Comparison of ENCODE assay signal across 22 cellular contexts in the genomic region with DNA sequence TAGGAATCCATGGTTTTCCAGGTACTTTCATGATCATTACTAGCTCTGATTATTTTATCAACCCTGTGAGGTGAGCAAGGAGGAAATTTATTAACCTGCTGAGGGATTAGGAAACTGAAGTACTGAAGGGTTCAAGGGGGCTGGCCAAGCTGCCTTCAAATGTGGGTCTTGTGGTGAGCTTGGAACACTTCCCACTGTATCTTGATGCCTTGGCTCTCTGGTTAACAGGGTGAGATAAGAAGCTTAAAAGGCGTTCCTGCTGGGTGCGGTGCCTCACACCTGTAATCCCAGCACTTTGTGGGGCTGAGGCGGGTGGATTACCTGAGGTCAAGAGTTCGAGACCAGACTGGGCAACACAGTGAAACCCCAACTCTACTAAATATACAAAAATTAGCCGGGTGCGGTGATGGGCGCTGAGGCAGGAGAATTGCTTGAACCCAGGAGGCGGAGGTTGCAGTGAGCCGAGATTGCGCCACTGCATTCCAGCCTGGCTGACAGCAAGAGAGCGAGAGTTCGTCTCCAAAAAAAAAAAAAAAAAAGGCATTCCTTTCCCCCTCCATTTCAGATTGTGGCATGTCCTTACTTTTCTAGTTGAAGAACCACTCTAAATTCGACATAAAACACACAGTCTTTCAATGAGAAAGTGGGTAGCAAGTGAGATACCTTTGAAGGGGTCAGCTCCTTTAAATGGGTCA.
A peak's percentile ranks its signal among the peaks of the same experiment; 100 is the strongest.
DNase-seq lines count a peak whose midpoint lies in the region; ATAC-seq, FAIRE-seq and TF ChIP-seq lines count a peak whose summit lies in the region.
"Had no signal": no experiment of that assay in that cellular context is flagged by ENCODE, and none has a peak within 500 bp of the region (broad histone marks: within the 10 kb centered on the region; RNA-seq: fewer than 3 reads in every experiment).

No MANE protein-coding gene starts in this region.

- H3K4me1 ChIP-seq in kidney (ENCODE audit: control insufficient read depth in 1 of 2, insufficient read depth in 1 of 2, low read depth in 1 of 2, low read length in 2 of 2) (no peaks in the 10 kb centered on the region), subcutaneous abdominal adipose tissue (ENCODE audit: control insufficient read depth in 5 of 5, insufficient read depth in 5 of 5, low read length in 5 of 5) (peaks cover 8 to 36% (median 31%) of the 10 kb centered on the region in 5 donors)
- H3K4me1 ChIP-seq: HAP-1 had no signal

- H3K9me3 ChIP-seq in kidney (ENCODE audit: control insufficient read depth in 1 of 2, low read length in 2 of 2) (peaks cover 4 to 6% of the 10 kb centered on the region in 2 donors), subcutaneous abdominal adipose tissue (ENCODE audit: control insufficient read depth in 5 of 5, low read length in 5 of 5) (peaks cover 0 to 9% (median 5%) of the 10 kb centered on the region in 5 donors)
- H3K9me3 ChIP-seq: HAP-1, Peyer's patch, testis had no signal

- H3K27me3 ChIP-seq in subcutaneous abdominal adipose tissue (ENCODE audit: control insufficient read depth in 5 of 5, insufficient read depth in 4 of 5, low read length in 5 of 5): no peaks in the 10 kb centered on the region
- H3K27me3 ChIP-seq: brain microvascular endothelial cell, dorsolateral prefrontal cortex, esophagus muscularis mucosa, Peyer's patch, testis had no signal

- H3K4me3 ChIP-seq in kidney (ENCODE audit: low read length in 2 of 2): no peak overlapping the region
- no peak overlapping the region for H3K4me3 ChIP-seq in subcutaneous abdominal adipose tissue (ENCODE audit: low read depth in 1 of 5, low read length in 5 of 5)
- H3K4me3 ChIP-seq: dorsolateral prefrontal cortex, esophagus muscularis mucosa, HAP-1, Peyer's patch, testis had no signal

- FAIRE-seq in kidney (lab: Jason Lieb, UNC): no peak
- FAIRE-seq: small intestine, TTC549 had no signal

- no peak overlapping the region for H3K27ac ChIP-seq in kidney (ENCODE audit: low read depth in 2 of 2, low read length in 2 of 2)
- peak overlapping the region; percentile 54 for H3K27ac ChIP-seq in subcutaneous abdominal adipose tissue (ENCODE audit: low read depth, low read length)
- H3K27ac ChIP-seq: 22Rv1, brain microvascular endothelial cell, esophagus muscularis mucosa, Peyer's patch, testis had no signal

- ATAC-seq in HG02623 (IDR thresholded peaks at IDR 0.05; ENCODE audit: unreplicated experiment) (no peak), GM21717 (IDR thresholded peaks at IDR 0.05; ENCODE audit: unreplicated experiment) (no peak)

- no peak for TF ChIP-seq CTCF in kidney (IDR thresholded peaks at IDR 0.05; ENCODE audit: borderline replicate concordance, extremely low read depth, insufficient read depth)

- intact Hi-C loops in kidney (cut with DNase I): no loop called here

- H3K9ac ChIP-seq in kidney (ENCODE audit: low read length in 2 of 2) (no peak overlapping the region), subcutaneous abdominal adipose tissue (ENCODE audit: low read length in 5 of 5) (peak overlapping the region in 2 of 5 donors; percentile 19 to 46)

- H3K36me3 ChIP-seq in kidney (ENCODE audit: control insufficient read depth in 1 of 2, insufficient read depth in 2 of 2, low read length in 2 of 2) (peaks cover 4 to 38% of the 10 kb centered on the region in 2 donors), subcutaneous abdominal adipose tissue (ENCODE audit: control insufficient read depth in 5 of 5, insufficient read depth in 5 of 5, low read length in 5 of 5) (peaks cover 14 to 29% (median 23%) of the 10 kb centered on the region in 5 donors)

- peak; percentile 11 for DNase-seq in NCI-H82 (lab: John Stamatoyannopoulos, UW)
- DNase-seq in NCI-H82 treated with DMSO at 0.1 percent for 48 hours (lab: John Stamatoyannopoulos, UW; ENCODE audit: unreplicated experiment): no peak
- peak; percentile 80 for DNase-seq in amniotic epithelial cell (ENCODE audit: low read depth)
- peak; percentile 45 for DNase-seq in kidney
- no peak for DNase-seq in COR-L47 (lab: John Stamatoyannopoulos, UW)
- DNase-seq: activated CD4-positive, alpha-beta T cell treated with anti-CD3 and anti-CD28 coated beads, Interleukin-2, amount 50 U/mL, for 4 hours; brain microvascular endothelial cell; CD4-positive, alpha-beta T cell; dorsolateral prefrontal cortex; hippocampal formation; Kasumi-1; small intestine; stimulated activated CD4-positive, alpha-beta T cell treated with anti-CD3 and anti-CD28 coated beads, Interleukin-4, amount 100 ng/mL, for 24 hours; testis had no signal

Comparison
In these comparisons a context has a peak if more than half of its experiments do, and no peak if none do; other contexts are left out.
1. DNase-seq: peak in NCI-H82 (single experiment), amniotic epithelial cell (single experiment) and kidney (single experiment); none in NCI-H82 treated with DMSO at 0.1 percent for 48 hours (single experiment) and COR-L47 (single experiment).